ENCODE assay signal across 12 cellular contexts in the genomic region with DNA sequence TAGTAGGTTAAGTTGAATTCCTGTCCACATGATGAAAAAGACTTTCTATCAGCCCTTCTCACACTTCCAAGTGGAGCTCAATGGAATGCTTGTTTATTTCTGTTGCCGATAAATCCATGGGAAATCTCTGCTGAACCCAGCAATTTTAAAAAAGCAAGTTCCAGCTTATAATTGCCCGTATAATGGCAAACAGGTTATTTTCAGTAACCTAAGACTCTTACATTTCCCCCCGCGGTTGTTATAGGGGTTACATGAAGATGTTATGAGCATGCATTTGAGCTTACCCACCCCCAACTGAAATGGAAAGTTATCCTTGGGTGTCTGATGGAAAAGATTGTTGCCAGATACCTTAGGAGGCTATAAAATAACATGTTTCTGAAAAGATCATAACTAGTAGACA.
DNase-seq lines count a peak whose midpoint lies in the region; ATAC-seq and TF ChIP-seq lines count a peak whose summit lies in the region.
"Had no signal": no experiment of that assay in that cellular context is flagged by ENCODE, and none has a peak within 500 bp of the region (broad histone marks: within the 10 kb centered on the region; RNA-seq: fewer than 3 reads in every experiment).

No MANE protein-coding gene starts in this region.

- H3K79me2 ChIP-seq in KMS-11 (ENCODE audit: insufficient read depth, low read depth) = no peaks in the 10 kb centered on the region

- H3K4me2 ChIP-seq in KMS-11 = peak overlapping the region; percentile 67

- H3K27ac Mint-ChIP-seq in brain = peak overlapping the region; percentile 81 to 98 (median 96)
- H3K27ac Mint-ChIP-seq: activated CD8-positive, alpha-beta memory T cell treated with anti-CD3 and anti-CD28 coated beads, Interleukin-2, amount 10 ng/mL, durations not matched to agents 7 days and 5 days; activated naive CD8-positive, alpha-beta T cell treated with anti-CD3 and anti-CD28 coated beads for 36 hours had no signal

- H3K27ac ChIP-seq in KMS-11 (no peak overlapping the region), mesodermal cell (ENCODE audit: low read depth, low read length, severe bottlenecking) (peak overlapping the region; percentile 87), thoracic aorta (peak overlapping the region; percentile 71 to 84)

- no peaks in the 10 kb centered on the region for H3K27me3 Mint-ChIP-seq in brain

- ATAC-seq in thoracic aorta (ENCODE audit: insufficient number of reproducible peaks, low FRiP score, low read depth) = no peak
- ATAC-seq in GM21528 (IDR thresholded peaks at IDR 0.05; ENCODE audit: low FRiP score, unreplicated experiment) = no peak
- ATAC-seq: activated CD8-positive, alpha-beta memory T cell treated with anti-CD3 and anti-CD28 coated beads, Interleukin-2, amount 10 ng/mL, durations not matched to agents 7 days and 5 days had no signal

- H2AFZ ChIP-seq in KMS-11 (ENCODE audit: low read depth) = no peak overlapping the region

- H3K9me3 Mint-ChIP-seq in brain = no peaks in the 10 kb centered on the region
- H3K9me3 Mint-ChIP-seq: activated naive CD8-positive, alpha-beta T cell treated with anti-CD3 and anti-CD28 coated beads for 36 hours had no signal

- H3K4me3 ChIP-seq in KMS-11 (IDR thresholded peaks at IDR 0.05; ENCODE audit: insufficient read depth, low read depth, low read length) (no peak overlapping the region), mesodermal cell (ENCODE audit: extremely low read depth, insufficient read depth, low read length, poor library complexity, severe bottlenecking) (peak overlapping the region; percentile 59), thoracic aorta (peak overlapping the region; percentile 83)

- DNase-seq in thoracic aorta (ENCODE audit: low spot score) (no peak), dedifferentiated amniotic fluid mesenchymal stem cell (ENCODE audit: extremely low spot score) (no peak), NCI-H1417 treated with DMSO at 0.1 percent for 48 hours (lab: John Stamatoyannopoulos, UW) (no peak)
- DNase-seq: activated CD8-positive, alpha-beta memory T cell treated with anti-CD3 and anti-CD28 coated beads, Interleukin-2, amount 10 ng/mL, durations not matched to agents 7 days and 5 days; activated naive CD8-positive, alpha-beta T cell treated with anti-CD3 and anti-CD28 coated beads for 36 hours; Calu3; NCI-H1436; upper lobe of left lung had no signal

- H3K36me3 ChIP-seq in KMS-11 (ENCODE audit: insufficient read depth) (no peaks in the 10 kb centered on the region), mesodermal cell (ENCODE audit: control insufficient read depth, insufficient read depth, low read length) (no peaks in the 10 kb centered on the region), thoracic aorta (no peaks in the 10 kb centered on the region)
- H3K36me3 ChIP-seq: upper lobe of left lung had no signal

- WGBS in mesodermal cell (ENCODE audit: insufficient coverage in 2 of 2), 2 experiments = 60 to 83% methylated on average over 1 of the region's 4 CpGs

- no peak overlapping the region for H3K9ac ChIP-seq in KMS-11

- H3K4me3 Mint-ChIP-seq in brain = peak overlapping the region; percentile 89 to 98 (median 94)
- H3K4me3 Mint-ChIP-seq: activated CD8-positive, alpha-beta memory T cell treated with anti-CD3 and anti-CD28 coated beads, Interleukin-2, amount 10 ng/mL, durations not matched to agents 7 days and 5 days; activated naive CD8-positive, alpha-beta T cell treated with anti-CD3 and anti-CD28 coated beads for 36 hours had no signal

- H4K20me1 ChIP-seq in KMS-11 (ENCODE audit: insufficient read depth) = no peaks in the 10 kb centered on the region

- H3K4me1 ChIP-seq in KMS-11 (ENCODE audit: low read depth, poor library complexity, severe bottlenecking) (peaks cover 81% of the 10 kb centered on the region), mesodermal cell (ENCODE audit: control insufficient read depth, insufficient read depth, low read length, poor library complexity, severe bottlenecking) (peaks cover 44% of the 10 kb centered on the region), thoracic aorta (ENCODE audit: control insufficient read depth in 1 of 2, low read depth in 2 of 2) (peaks cover 18 to 65% of the 10 kb centered on the region in 2 donors)

- H3K9me3 ChIP-seq in mesodermal cell (ENCODE audit: control insufficient read depth, low read length) (no peaks in the 10 kb centered on the region), thoracic aorta (no peaks in the 10 kb centered on the region)
- H3K9me3 ChIP-seq: upper lobe of left lung had no signal

- H3K27me3 ChIP-seq in KMS-11 (ENCODE audit: insufficient read depth, low read depth) = no peaks in the 10 kb centered on the region
- H3K27me3 ChIP-seq in thoracic aorta (replicated peaks; ENCODE audit: insufficient read depth) = no peaks in the 10 kb centered on the region

- no peaks in the 10 kb centered on the region for H3K36me3 Mint-ChIP-seq in brain
- H3K36me3 Mint-ChIP-seq: activated CD8-positive, alpha-beta memory T cell treated with anti-CD3 and anti-CD28 coated beads, Interleukin-2, amount 10 ng/mL, durations not matched to agents 7 days and 5 days; activated naive CD8-positive, alpha-beta T cell treated with anti-CD3 and anti-CD28 coated beads for 36 hours had no signal

- H3K4me1 Mint-ChIP-seq in brain = peaks cover 89% of the 10 kb centered on the region

- TF ChIP-seq CTCF in KMS-11 (conservative IDR thresholded peaks at IDR 0.05; ENCODE audit: low read depth, low read length) (no peak), brain (conservative IDR thresholded peaks at IDR 0.05) (no peak), thoracic aorta (IDR thresholded peaks at IDR 0.05) (no peak)
